In genomic region chr10:130357226-130357625, GRCh38 we compare ENCODE assay signal across 15 cellular contexts.
A peak's percentile ranks its signal among the peaks of the same experiment; 100 is the strongest.
DNase-seq lines count a peak whose midpoint lies in the region; ATAC-seq and TF ChIP-seq lines count a peak whose summit lies in the region.
"Had no signal": no experiment of that assay in that cellular context is flagged by ENCODE, and none has a peak within 500 bp of the region (broad histone marks: within the 10 kb centered on the region; RNA-seq: fewer than 3 reads in every experiment).

No MANE protein-coding gene starts in this region.

- H2AK5ac ChIP-seq in trophoblast cell (ENCODE audit: low read length), result no peak overlapping the region

- no peaks in the 10 kb centered on the region for H3K4me1 Mint-ChIP-seq in natural killer cell treated with Interleukin-12 subunit alpha and Interleukin-12 subunit beta and Interleukin-15 and Interleukin-18, amount 100 ng/mL, for 72 hours (ENCODE audit: low read depth in 2 of 2)
- no peaks in the 10 kb centered on the region for H3K4me1 Mint-ChIP-seq in natural killer cell
- H3K4me1 Mint-ChIP-seq in type B pancreatic cell (ENCODE audit: unreplicated experiment), result peaks cover 7% of the 10 kb centered on the region
- H3K4me1 Mint-ChIP-seq in activated CD4-positive, alpha-beta memory T cell treated with anti-CD3 and anti-CD28 coated beads, Interleukin-2, amount 10 ng/mL, durations not matched to agents 7 days and 5 days, result no peaks in the 10 kb centered on the region
- H3K4me1 Mint-ChIP-seq: CD4-positive, CD25-positive, alpha-beta regulatory T cell had no signal

- H3K36me3 Mint-ChIP-seq in natural killer cell treated with Interleukin-12 subunit alpha and Interleukin-12 subunit beta and Interleukin-15 and Interleukin-18, amount 100 ng/mL, for 72 hours, result no peaks in the 10 kb centered on the region
- H3K36me3 Mint-ChIP-seq in natural killer cell (no peaks in the 10 kb centered on the region), type B pancreatic cell (no peaks in the 10 kb centered on the region)
- no peaks in the 10 kb centered on the region for H3K36me3 Mint-ChIP-seq in activated CD4-positive, alpha-beta memory T cell treated with anti-CD3 and anti-CD28 coated beads, Interleukin-2, amount 10 ng/mL, durations not matched to agents 7 days and 5 days (ENCODE audit: low read depth)
- H3K36me3 Mint-ChIP-seq: CD4-positive, CD25-positive, alpha-beta regulatory T cell had no signal

- peaks cover 0 to 2% of the 10 kb centered on the region in 2 donors for H3K27me3 Mint-ChIP-seq in natural killer cell treated with Interleukin-12 subunit alpha and Interleukin-12 subunit beta and Interleukin-15 and Interleukin-18, amount 100 ng/mL, for 72 hours
- H3K27me3 Mint-ChIP-seq in natural killer cell (ENCODE audit: low read depth in 2 of 2) (peaks cover 0 to 6% of the 10 kb centered on the region in 2 donors), type B pancreatic cell (peaks cover 31% of the 10 kb centered on the region)
- no peaks in the 10 kb centered on the region for H3K27me3 Mint-ChIP-seq in activated CD4-positive, alpha-beta memory T cell treated with anti-CD3 and anti-CD28 coated beads, Interleukin-2, amount 10 ng/mL, durations not matched to agents 7 days and 5 days

- H3K4me1 ChIP-seq in trophoblast cell (ENCODE audit: control insufficient read depth in 1 of 2, insufficient read depth in 2 of 2, low read length in 2 of 2), result peaks cover 5 to 6% of the 10 kb centered on the region in 2 experiments
- H3K4me1 ChIP-seq: HAP-1 had no signal

- H3K4me3 Mint-ChIP-seq in natural killer cell treated with Interleukin-12 subunit alpha and Interleukin-12 subunit beta and Interleukin-15 and Interleukin-18, amount 100 ng/mL, for 72 hours, result no peak overlapping the region
- H3K4me3 Mint-ChIP-seq in natural killer cell, result no peak overlapping the region
- H3K4me3 Mint-ChIP-seq in type B pancreatic cell, result no peak overlapping the region
- no peak overlapping the region for H3K4me3 Mint-ChIP-seq in activated CD4-positive, alpha-beta memory T cell treated with anti-CD3 and anti-CD28 coated beads, Interleukin-2, amount 10 ng/mL, durations not matched to agents 7 days and 5 days
- H3K4me3 Mint-ChIP-seq: CD4-positive, CD25-positive, alpha-beta regulatory T cell had no signal

- no peak overlapping the region for H4K8ac ChIP-seq in trophoblast cell (ENCODE audit: low read depth, low read length)

- H3K79me2 ChIP-seq in trophoblast cell (ENCODE audit: control insufficient read depth, insufficient read depth, low read length, poor library complexity), result no peaks in the 10 kb centered on the region

- CTCF ChIA-PET in activated CD4-positive, alpha-beta memory T cell treated with anti-CD3 and anti-CD28 coated beads, Interleukin-2, amount 10 ng/mL, durations not matched to agents 7 days and 5 days (lab: Charles Lee), result no interaction called here

- no peaks in the 10 kb centered on the region for H3K79me1 ChIP-seq in trophoblast cell (ENCODE audit: low read length)

- no peak overlapping the region for H2BK12ac ChIP-seq in trophoblast cell (ENCODE audit: low read length)

- H3K36me3 ChIP-seq in trophoblast cell (ENCODE audit: control insufficient read depth in 1 of 2, insufficient read depth in 2 of 2, low read length in 2 of 2), result no peaks in the 10 kb centered on the region
- H3K36me3 ChIP-seq: BLaER1 treated with 17β-estradiol and CSF1 and Interleukin-3, amounts not matched to agents 10 nM and 100 nM; HAP-1 had no signal

- POLR2A ChIA-PET in activated CD4-positive, alpha-beta memory T cell treated with anti-CD3 and anti-CD28 coated beads, Interleukin-2, amount 10 ng/mL, durations not matched to agents 7 days and 5 days (lab: Charles Lee), result no interaction called here

- H3K14ac ChIP-seq in trophoblast cell (ENCODE audit: low read length), result no peak overlapping the region

- TF ChIP-seq CTCF in natural killer cell (IDR thresholded peaks at IDR 0.05) (no peak), type B pancreatic cell (conservative IDR thresholded peaks at IDR 0.05) (no peak)

- H3K9ac ChIP-seq in trophoblast cell (ENCODE audit: low read length), result no peak overlapping the region
- H3K9ac ChIP-seq: BLaER1 treated with 17β-estradiol and CSF1 and Interleukin-3, amounts not matched to agents 10 nM and 100 nM had no signal

- H3K18ac ChIP-seq in trophoblast cell (ENCODE audit: low read length), result no peak overlapping the region

- H3K27me3 ChIP-seq in trophoblast cell (ENCODE audit: insufficient read depth, low read length), result no peaks in the 10 kb centered on the region
- H3K27me3 ChIP-seq: BLaER1 treated with 17β-estradiol and CSF1 and Interleukin-3, amounts not matched to agents 10 nM and 100 nM had no signal

- H2AFZ ChIP-seq in trophoblast cell (ENCODE audit: insufficient read depth, low read length, poor library complexity), result no peak overlapping the region

- DNase-seq in activated effector memory CD4-positive, alpha-beta T cell treated with anti-CD3 and anti-CD28 coated beads, Interleukin-2, amount 50 U/mL, for 16 hours, result peak; percentile 41
- no peak for DNase-seq in activated effector memory CD4-positive, alpha-beta T cell treated with Interleukin-2 at 50 U/mL for 16 hours
- DNase-seq in natural killer cell treated with Interleukin-12 subunit alpha and Interleukin-12 subunit beta and Interleukin-15 and Interleukin-18, amount 100 ng/mL, for 72 hours (ENCODE audit: low spot score), result peak; percentile 37
- no peak for DNase-seq in natural killer cell
- no peak for DNase-seq in trophoblast cell
- DNase-seq in type B pancreatic cell (ENCODE audit: extremely low spot score, unreplicated experiment), result peak; percentile 57
- no peak for DNase-seq in Ammon's horn (ENCODE audit: low spot score)
- no peak for DNase-seq in activated CD4-positive, alpha-beta memory T cell treated with anti-CD3 and anti-CD28 coated beads, Interleukin-2, amount 10 ng/mL, durations not matched to agents 7 days and 5 days
- DNase-seq: 8988T; AML-193; Calu3; CD4-positive, CD25-positive, alpha-beta regulatory T cell; DMS 273 treated with DMSO at 0.1 percent for 48 hours had no signal

- no peak overlapping the region for H2BK120ac ChIP-seq in trophoblast cell (ENCODE audit: insufficient read depth, low read length, poor library complexity)

- H2BK5ac ChIP-seq in trophoblast cell (ENCODE audit: low read depth, low read length, poor library complexity), result no peak overlapping the region

- ATAC-seq in natural killer cell treated with Interleukin-12 subunit alpha and Interleukin-12 subunit beta and Interleukin-15 and Interleukin-18, amount 100 ng/mL, for 72 hours, result no peak
- no peak for ATAC-seq in natural killer cell

- no peak overlapping the region for H3K4ac ChIP-seq in trophoblast cell (ENCODE audit: low read depth, low read length)

- no peak overlapping the region for H3K27ac ChIP-seq in trophoblast cell (ENCODE audit: low read depth, low read length)
- H3K27ac ChIP-seq: BLaER1 treated with 17β-estradiol and CSF1 and Interleukin-3, amounts not matched to agents 10 nM and 100 nM had no signal

- H3K27ac Mint-ChIP-seq in natural killer cell treated with Interleukin-12 subunit alpha and Interleukin-12 subunit beta and Interleukin-15 and Interleukin-18, amount 100 ng/mL, for 72 hours, result no peak overlapping the region
- H3K27ac Mint-ChIP-seq in natural killer cell (no peak overlapping the region), type B pancreatic cell (no peak overlapping the region)
- no peak overlapping the region for H3K27ac Mint-ChIP-seq in activated CD4-positive, alpha-beta memory T cell treated with anti-CD3 and anti-CD28 coated beads, Interleukin-2, amount 10 ng/mL, durations not matched to agents 7 days and 5 days
- H3K27ac Mint-ChIP-seq: CD4-positive, CD25-positive, alpha-beta regulatory T cell had no signal

- no peak overlapping the region for H3K23ac ChIP-seq in trophoblast cell (ENCODE audit: low read length)

- no peaks in the 10 kb centered on the region for H3K9me3 ChIP-seq in trophoblast cell (ENCODE audit: insufficient read depth, low read depth, low read length)
- H3K9me3 ChIP-seq: BLaER1 treated with 17β-estradiol and CSF1 and Interleukin-3, amounts not matched to agents 10 nM and 100 nM; HAP-1 had no signal

- H4K91ac ChIP-seq in trophoblast cell (ENCODE audit: low read depth, low read length), result no peak overlapping the region

- H3K9me3 Mint-ChIP-seq in natural killer cell treated with Interleukin-12 subunit alpha and Interleukin-12 subunit beta and Interleukin-15 and Interleukin-18, amount 100 ng/mL, for 72 hours, result no peaks in the 10 kb centered on the region
- H3K9me3 Mint-ChIP-seq in natural killer cell (peaks cover 2 to 3% of the 10 kb centered on the region in 2 donors), type B pancreatic cell (no peaks in the 10 kb centered on the region)
- peaks cover 11% of the 10 kb centered on the region for H3K9me3 Mint-ChIP-seq in activated CD4-positive, alpha-beta memory T cell treated with anti-CD3 and anti-CD28 coated beads, Interleukin-2, amount 10 ng/mL, durations not matched to agents 7 days and 5 days

- no peak overlapping the region for H4K12ac ChIP-seq in trophoblast cell (ENCODE audit: low read depth, low read length)

- no CpG with 5 or more reads among the region's 9 CpGs for WGBS in trophoblast cell (ENCODE audit: extremely low coverage, insufficient coverage, insufficient read length)

- peak overlapping the region; percentile 13 for H3K4me3 ChIP-seq in trophoblast cell (ENCODE audit: low read depth, low read length)
- H3K4me3 ChIP-seq: BLaER1 treated with 17β-estradiol and CSF1 and Interleukin-3, amounts not matched to agents 10 nM and 100 nM; HAP-1 had no signal

- H3K4me2 ChIP-seq in trophoblast cell (ENCODE audit: low read length), result no peak overlapping the region
- H3K4me2 ChIP-seq: BLaER1 treated with 17β-estradiol and CSF1 and Interleukin-3, amounts not matched to agents 10 nM and 100 nM had no signal

- intact Hi-C loops in natural killer cell (cut with micrococcal nuclease), result no loop called here

Comparison
In these comparisons a context has a peak if more than half of its experiments do, and no peak if none do; other contexts are left out.
1. DNase-seq: peak in activated effector memory CD4-positive, alpha-beta T cell treated with anti-CD3 and anti-CD28 coated beads, Interleukin-2, amount 50 U/mL, for 16 hours (single experiment), natural killer cell treated with Interleukin-12 subunit alpha and Interleukin-12 subunit beta and Interleukin-15 and Interleukin-18, amount 100 ng/mL, for 72 hours (single experiment) and type B pancreatic cell (single experiment); none in activated effector memory CD4-positive, alpha-beta T cell treated with Interleukin-2 at 50 U/mL for 16 hours (single experiment), natural killer cell (single experiment), trophoblast cell (0 of 2), Ammon's horn (single experiment) and activated CD4-positive, alpha-beta memory T cell treated with anti-CD3 and anti-CD28 coated beads, Interleukin-2, amount 10 ng/mL, durations not matched to agents 7 days and 5 days (single experiment).